ENCODE assay signal across 16 cellular contexts in the genomic region with DNA sequence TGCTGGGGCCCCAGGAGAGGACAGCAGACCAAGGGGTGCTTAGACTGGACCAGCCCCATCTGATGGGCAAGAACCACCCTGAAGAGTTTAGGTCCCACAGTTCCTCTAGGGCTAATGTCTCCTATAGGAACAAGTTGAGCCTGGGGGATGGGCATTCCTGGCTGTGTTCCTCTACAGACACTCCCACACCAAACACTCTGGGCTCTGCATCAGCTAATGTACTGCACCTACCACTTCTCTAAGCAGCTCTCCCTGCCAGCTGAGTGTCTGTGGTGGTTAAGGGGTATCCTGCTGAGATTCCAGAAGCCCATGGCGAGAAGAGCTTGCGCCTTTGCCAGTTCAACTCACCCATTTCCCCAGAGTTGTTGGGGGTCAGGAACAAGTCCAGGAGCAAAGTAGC.
A peak's percentile ranks its signal among the peaks of the same experiment; 100 is the strongest.
DNase-seq lines count a peak whose midpoint lies in the region; ATAC-seq and TF ChIP-seq lines count a peak whose summit lies in the region.
"Had no signal": no experiment of that assay in that cellular context is flagged by ENCODE, and none has a peak within 500 bp of the region (broad histone marks: within the 10 kb centered on the region; RNA-seq: fewer than 3 reads in every experiment).

No MANE protein-coding gene starts in this region.

- no peaks in the 10 kb centered on the region for H3K27me3 Mint-ChIP-seq in WTC11 (ENCODE audit: low read depth)
- H3K27me3 Mint-ChIP-seq in activated CD8-positive, alpha-beta T cell treated with anti-CD3 and anti-CD28 coated beads, Interleukin-2, amount 10 ng/mL, durations not matched to agents 7 days and 5 days (ENCODE audit: low read depth) = no peaks in the 10 kb centered on the region
- H3K27me3 Mint-ChIP-seq: B cell had no signal

- POLR2A ChIA-PET in WTC11 (lab: Charles Lee) = interaction anchor here (0.9 kb wide), 1 partner anchor 11 kb away, joined by 3 read pairs; no protein-coding TSS in a partner anchor
- POLR2A ChIA-PET in activated CD8-positive, alpha-beta T cell treated with anti-CD3 and anti-CD28 coated beads, Interleukin-2, amount 10 ng/mL, durations not matched to agents 7 days and 5 days (lab: Charles Lee) = no interaction called here

- no peaks in the 10 kb centered on the region for H3K36me3 ChIP-seq in cardiac muscle cell
- no peaks in the 10 kb centered on the region for H3K36me3 ChIP-seq in heart right ventricle
- H3K36me3 ChIP-seq: BLaER1 treated with 17β-estradiol and CSF1 and Interleukin-3, amounts not matched to agents 10 nM and 100 nM had no signal

- H3K27me3 ChIP-seq in cardiac muscle cell (no peaks in the 10 kb centered on the region), heart right ventricle (no peaks in the 10 kb centered on the region)
- H3K27me3 ChIP-seq: BLaER1 treated with 17β-estradiol and CSF1 and Interleukin-3, amounts not matched to agents 10 nM and 100 nM had no signal

- intact Hi-C loops in heart right ventricle (cut with DNase I) = no loop called here

- H3K4me3 ChIP-seq in cardiac muscle cell (no peak overlapping the region), heart right ventricle (no peak overlapping the region)
- H3K4me3 ChIP-seq: BLaER1 treated with 17β-estradiol and CSF1 and Interleukin-3, amounts not matched to agents 10 nM and 100 nM had no signal

- TF ChIP-seq CTCF in cardiac muscle cell (IDR thresholded peaks at IDR 0.05; ENCODE audit: low read depth, low read length) = no peak
- no peak for TF ChIP-seq CTCF in heart right ventricle (IDR thresholded peaks at IDR 0.05)
- TF ChIP-seq CTCF in WTC11 (IDR thresholded peaks at IDR 0.05) = no peak

- no peaks in the 10 kb centered on the region; the same call in 1 of the 2 replicates for H3K4me1 Mint-ChIP-seq in WTC11
- H3K4me1 Mint-ChIP-seq in stimulated activated effector memory CD8-positive, alpha-beta T cell treated with anti-CD3 and anti-CD28 coated beads, Interleukin-12 subunit alpha, Interleukin-12 subunit beta, amount 100 ng/mL, for 72 hours = no peaks in the 10 kb centered on the region
- no peaks in the 10 kb centered on the region for H3K4me1 Mint-ChIP-seq in activated CD8-positive, alpha-beta T cell treated with anti-CD3 and anti-CD28 coated beads, Interleukin-2, amount 10 ng/mL, durations not matched to agents 7 days and 5 days (ENCODE audit: low read depth)
- H3K4me1 Mint-ChIP-seq: B cell had no signal

- no peak overlapping the region for H3K27ac ChIP-seq in cardiac muscle cell
- no peak overlapping the region for H3K27ac ChIP-seq in heart right ventricle
- H3K27ac ChIP-seq: BLaER1 treated with 17β-estradiol and CSF1 and Interleukin-3, amounts not matched to agents 10 nM and 100 nM; HL-60 had no signal

- H3K4me1 ChIP-seq in cardiac muscle cell (ENCODE audit: low read depth) (no peaks in the 10 kb centered on the region), heart right ventricle (peaks cover 0 to 14% (median 0%) of the 10 kb centered on the region in 9 donors)
- H3K4me1 ChIP-seq: BLaER1 treated with 17β-estradiol and CSF1 and Interleukin-3, amounts not matched to agents 10 nM and 100 nM had no signal

- peaks cover 13% of the 10 kb centered on the region for H3K36me3 Mint-ChIP-seq in WTC11
- H3K36me3 Mint-ChIP-seq in stimulated activated effector memory CD8-positive, alpha-beta T cell treated with anti-CD3 and anti-CD28 coated beads, Interleukin-12 subunit alpha, Interleukin-12 subunit beta, amount 100 ng/mL, for 72 hours = no peaks in the 10 kb centered on the region
- no peaks in the 10 kb centered on the region for H3K36me3 Mint-ChIP-seq in activated CD8-positive, alpha-beta T cell treated with anti-CD3 and anti-CD28 coated beads, Interleukin-2, amount 10 ng/mL, durations not matched to agents 7 days and 5 days (ENCODE audit: low read depth)
- H3K36me3 Mint-ChIP-seq: CD8-positive, alpha-beta T cell had no signal

- H3K27ac Mint-ChIP-seq in WTC11 = no peak overlapping the region
- no peak overlapping the region for H3K27ac Mint-ChIP-seq in stimulated activated effector memory CD8-positive, alpha-beta T cell treated with anti-CD3 and anti-CD28 coated beads, Interleukin-12 subunit alpha, Interleukin-12 subunit beta, amount 100 ng/mL, for 72 hours
- no peak overlapping the region for H3K27ac Mint-ChIP-seq in activated CD8-positive, alpha-beta T cell treated with anti-CD3 and anti-CD28 coated beads, Interleukin-2, amount 10 ng/mL, durations not matched to agents 7 days and 5 days
- H3K27ac Mint-ChIP-seq: B cell; CD8-positive, alpha-beta T cell had no signal

- CTCF ChIA-PET in WTC11 (lab: Charles Lee) = no interaction called here
- CTCF ChIA-PET in activated CD8-positive, alpha-beta T cell treated with anti-CD3 and anti-CD28 coated beads, Interleukin-2, amount 10 ng/mL, durations not matched to agents 7 days and 5 days (lab: Charles Lee) = no interaction called here

- H3K4me3 Mint-ChIP-seq in WTC11 = no peak overlapping the region
- no peak overlapping the region for H3K4me3 Mint-ChIP-seq in stimulated activated effector memory CD8-positive, alpha-beta T cell treated with anti-CD3 and anti-CD28 coated beads, Interleukin-12 subunit alpha, Interleukin-12 subunit beta, amount 100 ng/mL, for 72 hours
- H3K4me3 Mint-ChIP-seq in activated CD8-positive, alpha-beta T cell treated with anti-CD3 and anti-CD28 coated beads, Interleukin-2, amount 10 ng/mL, durations not matched to agents 7 days and 5 days = no peak overlapping the region
- H3K4me3 Mint-ChIP-seq: B cell; CD8-positive, alpha-beta T cell had no signal

- 94 to 96% methylated on average over 2 of the region's 2 CpGs for WGBS in heart right ventricle, 2 donors

- peaks cover 16% of the 10 kb centered on the region for H3K9me3 Mint-ChIP-seq in WTC11
- peaks cover 16% of the 10 kb centered on the region for H3K9me3 Mint-ChIP-seq in stimulated activated effector memory CD8-positive, alpha-beta T cell treated with anti-CD3 and anti-CD28 coated beads, Interleukin-12 subunit alpha, Interleukin-12 subunit beta, amount 100 ng/mL, for 72 hours
- H3K9me3 Mint-ChIP-seq in activated CD8-positive, alpha-beta T cell treated with anti-CD3 and anti-CD28 coated beads, Interleukin-2, amount 10 ng/mL, durations not matched to agents 7 days and 5 days (ENCODE audit: insufficient read depth) = no peaks in the 10 kb centered on the region
- H3K9me3 Mint-ChIP-seq: CD8-positive, alpha-beta T cell had no signal

- DNase-seq in cardiac muscle cell (ENCODE audit: low read depth in 1 of 2, low spot score in 1 of 2) (peak; percentile 0 to 6), heart right ventricle (no peak), WTC11 (ENCODE audit: low spot score) (no peak), islet precursor cell (peak; percentile 47)
- DNase-seq in stimulated activated effector memory CD8-positive, alpha-beta T cell treated with anti-CD3 and anti-CD28 coated beads, Interleukin-12 subunit alpha, Interleukin-12 subunit beta, amount 100 ng/mL, for 72 hours (ENCODE audit: low spot score in 2 of 2) = no peak
- DNase-seq in activated CD8-positive, alpha-beta T cell treated with anti-CD3 and anti-CD28 coated beads, Interleukin-2, amount 10 ng/mL, durations not matched to agents 7 days and 5 days = no peak
- DNase-seq: Calu3; CD8-positive, alpha-beta T cell; DMS79 treated with DMSO at 0.1 percent for 48 hours; GF-D8; HCEC 1CT; IMR-90 had no signal

- no peak for ATAC-seq in heart right ventricle
- peak; percentile 59 for ATAC-seq in WTC11
- peak; percentile 16 for ATAC-seq in stimulated activated effector memory CD8-positive, alpha-beta T cell treated with anti-CD3 and anti-CD28 coated beads, Interleukin-12 subunit alpha, Interleukin-12 subunit beta, amount 100 ng/mL, for 72 hours
- ATAC-seq in activated CD8-positive, alpha-beta T cell treated with anti-CD3 and anti-CD28 coated beads, Interleukin-2, amount 10 ng/mL, durations not matched to agents 7 days and 5 days = no peak
- ATAC-seq in HG02678 (IDR thresholded peaks at IDR 0.05; ENCODE audit: unreplicated experiment) = no peak
- ATAC-seq: CD8-positive, alpha-beta T cell had no signal

- H3K9me3 ChIP-seq in cardiac muscle cell (ENCODE audit: low read depth) = no peaks in the 10 kb centered on the region
- peaks cover 0 to 11% (median 0%) of the 10 kb centered on the region in 11 donors for H3K9me3 ChIP-seq in heart right ventricle

TF ChIP-seq in WTC11, 78 proteins besides CTCF, POLR2A, EP300 and RAD21 (continues in another document):
- TF ChIP-seq NR2C2 (CRISPR knock-in tag; IDR thresholded peaks at IDR 0.05) (no peak), ZNF425 (CRISPR knock-in tag; conservative IDR thresholded peaks at IDR 0.05) (no peak)
- TF ChIP-seq, protein P1, sequence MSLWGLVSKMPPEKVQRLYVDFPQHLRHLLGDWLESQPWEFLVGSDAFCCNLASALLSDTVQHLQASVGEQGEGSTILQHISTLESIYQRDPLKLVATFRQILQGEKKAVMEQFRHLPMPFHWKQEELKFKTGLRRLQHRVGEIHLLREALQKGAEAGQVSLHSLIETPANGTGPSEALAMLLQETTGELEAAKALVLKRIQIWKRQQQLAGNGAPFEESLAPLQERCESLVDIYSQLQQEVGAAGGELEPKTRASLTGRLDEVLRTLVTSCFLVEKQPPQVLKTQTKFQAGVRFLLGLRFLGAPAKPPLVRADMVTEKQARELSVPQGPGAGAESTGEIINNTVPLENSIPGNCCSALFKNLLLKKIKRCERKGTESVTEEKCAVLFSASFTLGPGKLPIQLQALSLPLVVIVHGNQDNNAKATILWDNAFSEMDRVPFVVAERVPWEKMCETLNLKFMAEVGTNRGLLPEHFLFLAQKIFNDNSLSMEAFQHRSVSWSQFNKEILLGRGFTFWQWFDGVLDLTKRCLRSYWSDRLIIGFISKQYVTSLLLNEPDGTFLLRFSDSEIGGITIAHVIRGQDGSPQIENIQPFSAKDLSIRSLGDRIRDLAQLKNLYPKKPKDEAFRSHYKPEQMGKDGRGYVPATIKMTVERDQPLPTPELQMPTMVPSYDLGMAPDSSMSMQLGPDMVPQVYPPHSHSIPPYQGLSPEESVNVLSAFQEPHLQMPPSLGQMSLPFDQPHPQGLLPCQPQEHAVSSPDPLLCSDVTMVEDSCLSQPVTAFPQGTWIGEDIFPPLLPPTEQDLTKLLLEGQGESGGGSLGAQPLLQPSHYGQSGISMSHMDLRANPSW (CRISPR knock-in tag; conservative IDR thresholded peaks at IDR 0.05; ENCODE audit: low read depth) = no peak

Comparison
In these comparisons a context has a peak if more than half of its experiments do, and no peak if none do; other contexts are left out.
1. DNase-seq: peak in cardiac muscle cell (2 of 2) and islet precursor cell (single experiment); none in heart right ventricle (0 of 2), WTC11 (single experiment), stimulated activated effector memory CD8-positive, alpha-beta T cell treated with anti-CD3 and anti-CD28 coated beads, Interleukin-12 subunit alpha, Interleukin-12 subunit beta, amount 100 ng/mL, for 72 hours (0 of 2) and activated CD8-positive, alpha-beta T cell treated with anti-CD3 and anti-CD28 coated beads, Interleukin-2, amount 10 ng/mL, durations not matched to agents 7 days and 5 days (single experiment).
2. ATAC-seq: peak in WTC11 (single experiment) and stimulated activated effector memory CD8-positive, alpha-beta T cell treated with anti-CD3 and anti-CD28 coated beads, Interleukin-12 subunit alpha, Interleukin-12 subunit beta, amount 100 ng/mL, for 72 hours (single experiment); none in heart right ventricle (0 of 8), activated CD8-positive, alpha-beta T cell treated with anti-CD3 and anti-CD28 coated beads, Interleukin-2, amount 10 ng/mL, durations not matched to agents 7 days and 5 days (single experiment) and HG02678 (single experiment).